8 cellular contexts compared by ENCODE assay signal in genomic region chr1:6784560-6785317, GRCh38. TPM values are rescaled to one million over a fixed set of nuclear protein-coding genes. Genes with fewer than 3 reads are reported as not detected.
DNase-seq lines count a peak whose midpoint lies in the region; ATAC-seq and TF ChIP-seq lines count a peak whose summit lies in the region.

No MANE protein-coding gene starts in this region.

- H3K27me3 ChIP-seq in suprapubic skin = no peaks in the 10 kb centered on the region

- WGBS in suprapubic skin = 0% methylated on average over 17 of the region's 79 CpGs

- CTCF ChIA-PET in GM10248 (lab: Yijun Ruan, JAX) = interaction anchor here (0.8 to 1.5 kb wide), 6 partner anchors 11 to 103 kb away, joined by 3 to 4 read pairs (median 4); partner anchors contain the start of gene DNAJC11

- DNase-seq in GM10248 (ENCODE audit: extremely low spot score) (peak; percentile 99), NCI-H1092 treated with DMSO at 0.1 percent for 48 hours (lab: John Stamatoyannopoulos, UW) (peak; percentile 100), glomerular endothelial cell (ENCODE audit: extremely low read depth, low read depth, low spot score) (peak; percentile 100), nucleus accumbens (lab: John Stamatoyannopoulos, UW) (peak; percentile 97 to 100 (median 100)), suprapubic skin (ENCODE audit: low spot score in 2 of 2) (peak; percentile 100)

- H3K36me3 Mint-ChIP-seq in activated naive CD8-positive, alpha-beta T cell = peaks cover 3% of the 10 kb centered on the region

- peak overlapping the region; percentile 86 for H3K27ac Mint-ChIP-seq in activated naive CD8-positive, alpha-beta T cell

- no peak for TF ChIP-seq EP300 in suprapubic skin (IDR thresholded peaks at IDR 0.05)

- H3K4me1 ChIP-seq in suprapubic skin = peaks cover 26% of the 10 kb centered on the region

- peak overlapping the region; percentile 91 for H3K4me3 ChIP-seq in suprapubic skin

- no peaks in the 10 kb centered on the region for H3K27me3 Mint-ChIP-seq in activated naive CD8-positive, alpha-beta T cell

- TF ChIP-seq POLR2A in suprapubic skin (IDR thresholded peaks at IDR 0.05) = peak; percentile 80 to 86

- H3K27ac ChIP-seq in suprapubic skin = peak overlapping the region; percentile 100

- no peak for TF ChIP-seq CTCF in GM10248 (IDR thresholded peaks at IDR 0.05; ENCODE audit: control extremely low read depth, extremely low read depth, low read depth, missing control alignments)
- no peak for TF ChIP-seq CTCF in suprapubic skin (IDR thresholded peaks at IDR 0.05)

- POLR2A ChIA-PET in GM10248 (lab: Yijun Ruan, JAX) = interaction anchor here (0.5 to 1.0 kb wide), 5 partner anchors 14 to 803 kb away, joined by 3 to 5 read pairs (median 3); no protein-coding TSS in a partner anchor

- H3K9me3 ChIP-seq in suprapubic skin = no peaks in the 10 kb centered on the region

- peak overlapping the region; percentile 89 for H3K4me3 Mint-ChIP-seq in activated naive CD8-positive, alpha-beta T cell

- H3K9me3 Mint-ChIP-seq in activated naive CD8-positive, alpha-beta T cell (ENCODE audit: low read depth) = no peaks in the 10 kb centered on the region

- ATAC-seq in HG02623 (IDR thresholded peaks at IDR 0.05; ENCODE audit: unreplicated experiment) (peak; percentile 67), SK-N-SH treated with all-trans-retinoic acid at 6 μM for 48 hours (peak; percentile 95)

- no peaks in the 10 kb centered on the region for H3K36me3 ChIP-seq in suprapubic skin

- peaks cover 42% of the 10 kb centered on the region for H3K4me1 Mint-ChIP-seq in activated naive CD8-positive, alpha-beta T cell (ENCODE audit: low read depth)

TF ChIP-seq in SK-N-SH treated with all-trans-retinoic acid at 6 μM for 48 hours, 23 proteins besides CTCF, POLR2A, EP300 and RAD21:
- no peak for TF ChIP-seq ZC3H10 (CRISPR knock-in tag; IDR thresholded peaks at IDR 0.05)
- TF ChIP-seq ZFP3 (CRISPR knock-in tag; IDR thresholded peaks at IDR 0.05) = peak; percentile 92
- peak; percentile 68; the same call in 1 of the 2 replicates for TF ChIP-seq PPARA (CRISPR knock-in tag; IDR thresholded peaks at IDR 0.05; ENCODE audit: borderline replicate concordance)
- no peak for TF ChIP-seq TCF4 (CRISPR knock-in tag; IDR thresholded peaks at IDR 0.05; ENCODE audit: borderline replicate concordance)
- TF ChIP-seq ISL1 (CRISPR knock-in tag; IDR thresholded peaks at IDR 0.05) = no peak
- TF ChIP-seq, protein P1, sequence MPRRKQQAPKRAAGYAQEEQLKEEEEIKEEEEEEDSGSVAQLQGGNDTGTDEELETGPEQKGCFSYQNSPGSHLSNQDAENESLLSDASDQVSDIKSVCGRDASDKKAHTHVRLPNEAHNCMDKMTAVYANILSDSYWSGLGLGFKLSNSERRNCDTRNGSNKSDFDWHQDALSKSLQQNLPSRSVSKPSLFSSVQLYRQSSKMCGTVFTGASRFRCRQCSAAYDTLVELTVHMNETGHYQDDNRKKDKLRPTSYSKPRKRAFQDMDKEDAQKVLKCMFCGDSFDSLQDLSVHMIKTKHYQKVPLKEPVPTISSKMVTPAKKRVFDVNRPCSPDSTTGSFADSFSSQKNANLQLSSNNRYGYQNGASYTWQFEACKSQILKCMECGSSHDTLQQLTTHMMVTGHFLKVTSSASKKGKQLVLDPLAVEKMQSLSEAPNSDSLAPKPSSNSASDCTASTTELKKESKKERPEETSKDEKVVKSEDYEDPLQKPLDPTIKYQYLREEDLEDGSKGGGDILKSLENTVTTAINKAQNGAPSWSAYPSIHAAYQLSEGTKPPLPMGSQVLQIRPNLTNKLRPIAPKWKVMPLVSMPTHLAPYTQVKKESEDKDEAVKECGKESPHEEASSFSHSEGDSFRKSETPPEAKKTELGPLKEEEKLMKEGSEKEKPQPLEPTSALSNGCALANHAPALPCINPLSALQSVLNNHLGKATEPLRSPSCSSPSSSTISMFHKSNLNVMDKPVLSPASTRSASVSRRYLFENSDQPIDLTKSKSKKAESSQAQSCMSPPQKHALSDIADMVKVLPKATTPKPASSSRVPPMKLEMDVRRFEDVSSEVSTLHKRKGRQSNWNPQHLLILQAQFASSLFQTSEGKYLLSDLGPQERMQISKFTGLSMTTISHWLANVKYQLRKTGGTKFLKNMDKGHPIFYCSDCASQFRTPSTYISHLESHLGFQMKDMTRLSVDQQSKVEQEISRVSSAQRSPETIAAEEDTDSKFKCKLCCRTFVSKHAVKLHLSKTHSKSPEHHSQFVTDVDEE (CRISPR knock-in tag; IDR thresholded peaks at IDR 0.05) = 0 out of 2 replicates have a peak, but pooled peaks have one; percentile 18
- no peak for TF ChIP-seq ZNF565 (CRISPR knock-in tag; conservative IDR thresholded peaks at IDR 0.05; ENCODE audit: low read depth)
- TF ChIP-seq, protein P2, sequence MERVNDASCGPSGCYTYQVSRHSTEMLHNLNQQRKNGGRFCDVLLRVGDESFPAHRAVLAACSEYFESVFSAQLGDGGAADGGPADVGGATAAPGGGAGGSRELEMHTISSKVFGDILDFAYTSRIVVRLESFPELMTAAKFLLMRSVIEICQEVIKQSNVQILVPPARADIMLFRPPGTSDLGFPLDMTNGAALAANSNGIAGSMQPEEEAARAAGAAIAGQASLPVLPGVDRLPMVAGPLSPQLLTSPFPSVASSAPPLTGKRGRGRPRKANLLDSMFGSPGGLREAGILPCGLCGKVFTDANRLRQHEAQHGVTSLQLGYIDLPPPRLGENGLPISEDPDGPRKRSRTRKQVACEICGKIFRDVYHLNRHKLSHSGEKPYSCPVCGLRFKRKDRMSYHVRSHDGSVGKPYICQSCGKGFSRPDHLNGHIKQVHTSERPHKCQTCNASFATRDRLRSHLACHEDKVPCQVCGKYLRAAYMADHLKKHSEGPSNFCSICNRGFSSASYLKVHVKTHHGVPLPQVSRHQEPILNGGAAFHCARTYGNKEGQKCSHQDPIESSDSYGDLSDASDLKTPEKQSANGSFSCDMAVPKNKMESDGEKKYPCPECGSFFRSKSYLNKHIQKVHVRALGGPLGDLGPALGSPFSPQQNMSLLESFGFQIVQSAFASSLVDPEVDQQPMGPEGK (CRISPR knock-in tag; IDR thresholded peaks at IDR 0.05; ENCODE audit: borderline replicate concordance) = no peak
- no peak for TF ChIP-seq TOX (CRISPR knock-in tag; IDR thresholded peaks at IDR 0.05; ENCODE audit: borderline replicate concordance)

RNA-seq across cellular contexts. Expression of gene CAMTA1, which starts 0.5 kb away (rescaled TPM):
- total RNA-seq in glomerular endothelial cell = 85.4 and 111 TPM in 2 replicates
- 10 to 100 TPM; 40.4 to 54.1 (median 46.6) TPM for total RNA-seq in suprapubic skin

Comparison
In these comparisons a context has a peak if more than half of its experiments do, and no peak if none do; other contexts are left out.
1. Peak in every context shown above with its lines: DNase-seq, ATAC-seq, H3K4me3 ChIP-seq and H3K27ac ChIP-seq.